30 cellular contexts compared by ENCODE assay signal in genomic region chr1:163144418-163144817, GRCh38.
"Had no signal": no experiment of that assay in that cellular context is flagged by ENCODE, and none has a peak within 500 bp of the region (broad histone marks: within the 10 kb centered on the region; RNA-seq: fewer than 3 reads in every experiment).

No MANE protein-coding gene starts in this region.

- H3K4me1 ChIP-seq: adrenal gland, esophagus muscularis mucosa, lower lobe of right lung, parathyroid adenoma, psoas muscle, spleen, suprapubic skin, tibial nerve had no signal

- H3K9me3 Mint-ChIP-seq: activated CD4-positive, alpha-beta memory T cell treated with anti-CD3 and anti-CD28 coated beads for 36 hours; activated CD4-positive, alpha-beta T cell treated with anti-CD3 and anti-CD28 coated beads, Interleukin-2, amount 10 ng/mL, durations not matched to agents 24 days and 14 days; activated naive CD4-positive, alpha-beta T cell treated with anti-CD3 and anti-CD28 coated beads for 36 hours; activated naive CD8-positive, alpha-beta T cell treated with anti-CD3 and anti-CD28 coated beads for 36 hours; activated T-helper 1 cell treated with anti-CD3 and anti-CD28 coated beads, Interleukin-12 subunit alpha, Interleukin-12 subunit beta, Interleukin-2, Interleukin-4 antibody, amounts not matched to agents 30 ng/mL and 10 ng/mL and 1 ng/mL, durations not matched to agents 14 hours and 24 hours and 36 hours; dendritic cell treated with granulocyte-macrophage colony-stimulating factor and Interleukin-4, amounts not matched to agents 40 ng/mL and 50 ng/mL, for 4 days; immature natural killer cell; naive thymus-derived CD8-positive, alpha-beta T cell; neural crest cell; T-helper 2 cell treated with Interferon-gamma antibody and Interleukin-4, amounts not matched to agents 5 μg/mL and 100 μg/mL, for 36 hours had no signal

- ATAC-seq: gastroesophageal sphincter; lower lobe of right lung; naive thymus-derived CD8-positive, alpha-beta T cell; psoas muscle had no signal

- H3K4me3 ChIP-seq: adrenal gland, esophagus muscularis mucosa, gastroesophageal sphincter, lower lobe of right lung, psoas muscle, spleen, suprapubic skin, tibial nerve had no signal

- H3K36me3 ChIP-seq: adrenal gland, esophagus muscularis mucosa, gastroesophageal sphincter, lower lobe of right lung, spleen, suprapubic skin, tibial nerve had no signal

- H3K9me3 ChIP-seq: adrenal gland, esophagus muscularis mucosa, gastroesophageal sphincter, lower lobe of right lung, psoas muscle, spleen, suprapubic skin, tibial nerve had no signal

- DNase-seq: activated CD4-positive, alpha-beta memory T cell treated with anti-CD3 and anti-CD28 coated beads for 36 hours; activated CD4-positive, alpha-beta T cell treated with anti-CD3 and anti-CD28 coated beads, Interleukin-2, amount 10 ng/mL, durations not matched to agents 24 days and 14 days; activated CD4-positive, CD25-positive, alpha-beta regulatory T cell treated with anti-CD3 and anti-CD28 coated beads, Interleukin-2, amount 50 U/mL, for 72 hours; activated CD8-positive, alpha-beta memory T cell treated with anti-CD3 and anti-CD28 coated beads, Interleukin-2, amount 50 U/mL, for 4 hours; activated effector memory CD4-positive, alpha-beta T cell treated with anti-CD3 and anti-CD28 coated beads, Interleukin-2, amount 50 U/mL, for 16 hours; activated naive CD4-positive, alpha-beta T cell treated with anti-CD3 and anti-CD28 coated beads for 36 hours; activated naive CD8-positive, alpha-beta T cell treated with anti-CD3 and anti-CD28 coated beads for 36 hours; activated T-cell treated with anti-CD3 and anti-CD28 coated beads, Interleukin-2, amount 50 U/mL, for 1 hour; adrenal gland; central memory CD4-positive, alpha-beta T cell; hypothalamus; immature natural killer cell; kidney; lower lobe of right lung; mesenchymal stem cell; naive thymus-derived CD8-positive, alpha-beta T cell; nucleus accumbens; psoas muscle; spleen; stimulated activated naive CD4-positive, alpha-beta T cell; T-helper 1 cell had no signal

- H3K4me3 Mint-ChIP-seq: activated CD4-positive, alpha-beta memory T cell treated with anti-CD3 and anti-CD28 coated beads for 36 hours; activated CD4-positive, alpha-beta T cell treated with anti-CD3 and anti-CD28 coated beads, Interleukin-2, amount 10 ng/mL, durations not matched to agents 24 days and 14 days; activated naive CD4-positive, alpha-beta T cell treated with anti-CD3 and anti-CD28 coated beads for 36 hours; activated naive CD8-positive, alpha-beta T cell treated with anti-CD3 and anti-CD28 coated beads for 36 hours; activated T-helper 1 cell treated with anti-CD3 and anti-CD28 coated beads, Interleukin-12 subunit alpha, Interleukin-12 subunit beta, Interleukin-2, Interleukin-4 antibody, amounts not matched to agents 30 ng/mL and 10 ng/mL and 1 ng/mL, durations not matched to agents 14 hours and 24 hours and 36 hours; dendritic cell treated with granulocyte-macrophage colony-stimulating factor and Interleukin-4, amounts not matched to agents 40 ng/mL and 50 ng/mL, for 4 days; immature natural killer cell; naive thymus-derived CD8-positive, alpha-beta T cell; neural crest cell; T-helper 2 cell treated with Interferon-gamma antibody and Interleukin-4, amounts not matched to agents 5 μg/mL and 100 μg/mL, for 36 hours had no signal

- H3K27me3 ChIP-seq: adrenal gland, esophagus muscularis mucosa, gastroesophageal sphincter, spleen, suprapubic skin, tibial nerve had no signal

- H3K27ac ChIP-seq: adrenal gland, esophagus muscularis mucosa, gastroesophageal sphincter, lower lobe of right lung, parathyroid adenoma, psoas muscle, spleen, suprapubic skin, tibial nerve had no signal

- H3K27ac Mint-ChIP-seq: activated CD4-positive, alpha-beta memory T cell treated with anti-CD3 and anti-CD28 coated beads for 36 hours; activated CD4-positive, alpha-beta T cell treated with anti-CD3 and anti-CD28 coated beads, Interleukin-2, amount 10 ng/mL, durations not matched to agents 24 days and 14 days; activated naive CD4-positive, alpha-beta T cell treated with anti-CD3 and anti-CD28 coated beads for 36 hours; activated naive CD8-positive, alpha-beta T cell treated with anti-CD3 and anti-CD28 coated beads for 36 hours; activated T-helper 1 cell treated with anti-CD3 and anti-CD28 coated beads, Interleukin-12 subunit alpha, Interleukin-12 subunit beta, Interleukin-2, Interleukin-4 antibody, amounts not matched to agents 30 ng/mL and 10 ng/mL and 1 ng/mL, durations not matched to agents 14 hours and 24 hours and 36 hours; dendritic cell treated with granulocyte-macrophage colony-stimulating factor and Interleukin-4, amounts not matched to agents 40 ng/mL and 50 ng/mL, for 4 days; immature natural killer cell; T-helper 2 cell treated with Interferon-gamma antibody and Interleukin-4, amounts not matched to agents 5 μg/mL and 100 μg/mL, for 36 hours had no signal

- H3K36me3 Mint-ChIP-seq: activated CD4-positive, alpha-beta memory T cell treated with anti-CD3 and anti-CD28 coated beads for 36 hours; activated naive CD8-positive, alpha-beta T cell treated with anti-CD3 and anti-CD28 coated beads for 36 hours; immature natural killer cell; naive thymus-derived CD8-positive, alpha-beta T cell had no signal

- H3K4me1 Mint-ChIP-seq: activated CD4-positive, alpha-beta T cell treated with anti-CD3 and anti-CD28 coated beads, Interleukin-2, amount 10 ng/mL, durations not matched to agents 24 days and 14 days; activated naive CD8-positive, alpha-beta T cell treated with anti-CD3 and anti-CD28 coated beads for 36 hours; immature natural killer cell; naive thymus-derived CD8-positive, alpha-beta T cell; neural crest cell had no signal

- H3K9ac ChIP-seq: parathyroid adenoma had no signal

- H3K27me3 Mint-ChIP-seq: activated CD4-positive, alpha-beta memory T cell treated with anti-CD3 and anti-CD28 coated beads for 36 hours; activated CD4-positive, alpha-beta T cell treated with anti-CD3 and anti-CD28 coated beads, Interleukin-2, amount 10 ng/mL, durations not matched to agents 24 days and 14 days; activated naive CD8-positive, alpha-beta T cell treated with anti-CD3 and anti-CD28 coated beads for 36 hours; dendritic cell treated with granulocyte-macrophage colony-stimulating factor and Interleukin-4, amounts not matched to agents 40 ng/mL and 50 ng/mL, for 4 days had no signal
